In the genomic region with DNA sequence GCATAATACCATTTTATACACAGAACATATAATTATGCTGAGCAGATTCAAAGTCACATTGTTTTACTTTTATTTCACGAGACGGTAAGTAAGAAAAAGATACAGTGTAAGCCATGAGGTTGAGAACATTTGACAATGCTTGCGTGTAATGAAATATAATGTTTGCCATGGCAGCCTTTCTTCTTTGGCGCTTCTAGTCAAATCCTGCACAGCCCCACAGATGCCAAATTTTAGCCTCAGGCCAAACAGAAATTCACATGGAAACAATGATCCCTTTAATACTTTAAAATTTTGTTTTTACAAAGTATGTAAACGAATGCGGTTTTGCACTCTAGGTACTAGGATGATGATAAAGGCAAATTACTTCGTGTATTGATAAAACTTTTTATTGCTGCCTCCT, we compare ENCODE assay signal across 20 cellular contexts.
DNase-seq lines count a peak whose midpoint lies in the region.
"Had no signal": no experiment of that assay in that cellular context is flagged by ENCODE, and none has a peak within 500 bp of the region (broad histone marks: within the 10 kb centered on the region; RNA-seq: fewer than 3 reads in every experiment).

No MANE protein-coding gene starts in this region.

- H3K36me3 ChIP-seq in SK-N-MC (ENCODE audit: insufficient read depth, low read length) = no peaks in the 10 kb centered on the region
- H3K36me3 ChIP-seq: BE2C had no signal

- DNase-seq in NCI-H2081 (lab: John Stamatoyannopoulos, UW) (peak; percentile 9 to 41), NCI-H2081 treated with DMSO at 0.1 percent for 48 hours (lab: John Stamatoyannopoulos, UW) (no peak), SK-N-MC (ENCODE audit: low read depth, low spot score) (peak; percentile 20), inferior parietal cortex (ENCODE audit: extremely low spot score) (peak; percentile 24), substantia nigra (lab: John Stamatoyannopoulos, UW) (peak in 2 of 49 donors; percentile 0 to 7), DMS114 treated with DMSO at 0.1 percent for 48 hours (lab: John Stamatoyannopoulos, UW; ENCODE audit: unreplicated experiment) (no peak), NCI-H2029 (lab: John Stamatoyannopoulos, UW) (no peak), AG08396 (ENCODE audit: low spot score) (no peak)
- DNase-seq: BE2C; CD8-positive, alpha-beta T cell; GF-D8; GOT3; MM.1S; NCI-H1105; NCI-H1694 treated with DMSO at 0.1 percent for 48 hours; NCI-H2171 treated with DMSO at 0.1 percent for 48 hours; NCI-H446 treated with DMSO at 0.1 percent for 48 hours; SHP77 had no signal

- no peaks in the 10 kb centered on the region for H3K9me3 ChIP-seq in SK-N-MC (ENCODE audit: low read depth, low read length)
- H3K9me3 ChIP-seq: BE2C had no signal

- H3K27ac ChIP-seq in SK-N-MC (no peak overlapping the region; the same call in 1 of the 2 replicates), substantia nigra (ENCODE audit: low read depth, low read length, poor library complexity, severe bottlenecking) (peak overlapping the region; percentile 13)
- H3K27ac ChIP-seq: 22Rv1, KMS-11 had no signal

- H3K4me3 ChIP-seq in SK-N-MC = no peak overlapping the region

- no peak overlapping the region for H3K9ac ChIP-seq in SK-N-MC (ENCODE audit: insufficient read length)
- H3K9ac ChIP-seq: KMS-11 had no signal

Comparison
In these comparisons a context has a peak if more than half of its experiments do, and no peak if none do; other contexts are left out.
1. DNase-seq: peak in NCI-H2081 (2 of 2), SK-N-MC (single experiment) and inferior parietal cortex (single experiment); none in NCI-H2081 treated with DMSO at 0.1 percent for 48 hours (single experiment), DMS114 treated with DMSO at 0.1 percent for 48 hours (single experiment), NCI-H2029 (single experiment) and AG08396 (single experiment).